ENCODE assay signal across 23 cellular contexts in genomic region chr7:74222851-74223710, GRCh38. TPM values are rescaled to one million over a fixed set of nuclear protein-coding genes. Genes with fewer than 3 reads are reported as not detected.
DNase-seq lines count a peak whose midpoint lies in the region; ATAC-seq and TF ChIP-seq lines count a peak whose summit lies in the region.
"Had no signal": no experiment of that assay in that cellular context is flagged by ENCODE, and none has a peak within 500 bp of the region (broad histone marks: within the 10 kb centered on the region; RNA-seq: fewer than 3 reads in every experiment).

No MANE protein-coding gene starts in this region.

- no peak overlapping the region for H3K27ac ChIP-seq in SK-N-SH (ENCODE audit: low read depth in 2 of 2, low read length in 1 of 2)
- peak overlapping the region; percentile 44 for H3K27ac ChIP-seq in OCI-LY3 (ENCODE audit: low read length)
- H3K27ac ChIP-seq: breast epithelium, C4-2B, epithelial cell of prostate, foreskin keratinocyte, uterus had no signal

- peaks cover 6% of the 10 kb centered on the region for H3K4me1 Mint-ChIP-seq in Caco-2 (ENCODE audit: low read depth, unreplicated experiment)
- H3K4me1 Mint-ChIP-seq in naive B cell, result peaks cover 22 to 62% (median 56%) of the 10 kb centered on the region in 3 donors

- H3F3A ChIP-seq in SK-N-SH (replicated peaks; ENCODE audit: insufficient read depth), result peaks cover 13% of the 10 kb centered on the region

- CTCF ChIA-PET in SK-N-SH (lab: Yijun Ruan, JAX) (interaction anchor here (0.7 to 4.4 kb wide), 3 partner anchors 16 to 178 kb away, joined by 3 to 46 read pairs (median 9); no protein-coding TSS in a partner anchor), Caco-2 (lab: Charles Lee) (interaction anchor here (0.8 kb wide), 1 partner anchor 17 kb away, joined by 4 read pairs; no protein-coding TSS in a partner anchor)

- no peaks in the 10 kb centered on the region for H3K27me3 ChIP-seq in SK-N-SH (ENCODE audit: insufficient read depth)
- H3K27me3 ChIP-seq in Caco-2 (replicated peaks; ENCODE audit: control insufficient read depth, insufficient read depth, low read length), result no peaks in the 10 kb centered on the region
- no peaks in the 10 kb centered on the region for H3K27me3 ChIP-seq in OCI-LY3 (ENCODE audit: low read depth, low read length)
- H3K27me3 ChIP-seq: breast epithelium, foreskin keratinocyte, uterus had no signal

- TF ChIP-seq CTCF in SK-N-SH (IDR thresholded peaks at IDR 0.05) (no peak), Caco-2 (IDR thresholded peaks at IDR 0.05; ENCODE audit: insufficient read depth in 1 of 2, low read depth in 1 of 2, low read length in 1 of 2, severe bottlenecking in 1 of 2, unreplicated experiment in 1 of 2) (no peak), OCI-LY3 (IDR thresholded peaks at IDR 0.05; ENCODE audit: low read depth, low read length) (no peak)

- intact Hi-C loops in Caco-2 (cut with micrococcal nuclease; ENCODE audit: unreplicated experiment), result no loop called here

- no peaks in the 10 kb centered on the region for H3K4me1 ChIP-seq in SK-N-SH (ENCODE audit: control insufficient read depth in 1 of 2, insufficient read depth in 2 of 2, low read depth in 1 of 2, low read length in 1 of 2)
- H3K4me1 ChIP-seq in Caco-2, result peaks cover 13% of the 10 kb centered on the region
- peaks cover 18% of the 10 kb centered on the region for H3K4me1 ChIP-seq in OCI-LY3 (ENCODE audit: low read length)
- H3K4me1 ChIP-seq: breast epithelium, foreskin keratinocyte, uterus had no signal

- ATAC-seq in SK-N-SH treated with all-trans-retinoic acid at 6 μM for 48 hours (peak; percentile 5; the same call in 2 of the 3 replicates), naive B cell (ENCODE audit: low read depth in 2 of 2) (no peak), GM18870 (IDR thresholded peaks at IDR 0.05; ENCODE audit: unreplicated experiment) (no peak), HG02938 (IDR thresholded peaks at IDR 0.05; ENCODE audit: unreplicated experiment) (no peak)
- ATAC-seq: foreskin keratinocyte had no signal

- TF ChIP-seq RAD21 in SK-N-SH (IDR thresholded peaks at IDR 0.05; ENCODE audit: low read length), result no peak

- H3K27ac Mint-ChIP-seq in Caco-2 (ENCODE audit: unreplicated experiment) (peak overlapping the region; percentile 5), naive B cell (peak overlapping the region; percentile 33 to 95 (median 66))
- H3K27ac Mint-ChIP-seq: activated T-helper 1 cell treated with anti-CD3 and anti-CD28 coated beads, Interleukin-12 subunit alpha, Interleukin-12 subunit beta, Interleukin-2, Interleukin-4 antibody, amounts not matched to agents 30 ng/mL and 10 ng/mL and 1 ng/mL, durations not matched to agents 14 hours and 24 hours and 36 hours had no signal

- WGBS in SK-N-SH (ENCODE audit: low lambda C conversion rate), result 86% methylated on average over 14 of the region's 17 CpGs

- peaks cover 0 to 15% of the 10 kb centered on the region in 2 experiments for H3K36me3 ChIP-seq in SK-N-SH (replicated peaks in 1 of 2; ENCODE audit: control insufficient read depth in 1 of 2, insufficient read depth in 2 of 2, low read length in 1 of 2)
- H3K36me3 ChIP-seq in Caco-2 (ENCODE audit: control insufficient read depth, insufficient read depth, low read length), result no peaks in the 10 kb centered on the region; the same call in 1 of the 2 replicates
- H3K36me3 ChIP-seq in OCI-LY3 (replicated peaks; ENCODE audit: low read depth, low read length), result peaks cover 70% of the 10 kb centered on the region
- H3K36me3 ChIP-seq: breast epithelium, uterus had no signal

- H3K79me2 ChIP-seq in SK-N-SH (ENCODE audit: insufficient read depth), result no peaks in the 10 kb centered on the region
- H3K79me2 ChIP-seq in OCI-LY3 (ENCODE audit: low read length), result peaks cover 11% of the 10 kb centered on the region

- DNase-seq in SK-N-SH (no peak), Caco-2 (no peak), naive B cell (no peak), kidney tubule cell (ENCODE audit: low spot score) (no peak)
- DNase-seq: dermis blood vessel endothelial cell; foreskin keratinocyte; hypothalamus; KG1; kidney; MV-4-11; NCI-H2029; SHP77; stimulated activated CD4-positive, alpha-beta T cell treated with anti-CD3 and anti-CD28 coated beads, Interleukin-2, amount 100 ng/mL, for 48 hours; uterus had no signal

- peaks cover 31% of the 10 kb centered on the region for H3K36me3 Mint-ChIP-seq in Caco-2 (ENCODE audit: insufficient read depth, unreplicated experiment)
- H3K36me3 Mint-ChIP-seq in naive B cell, result peaks cover 4 to 11% of the 10 kb centered on the region in 2 donors

- H3K4me2 ChIP-seq in SK-N-SH (no peak overlapping the region), OCI-LY3 (ENCODE audit: low read length) (no peak overlapping the region)
- H3K4me2 ChIP-seq: A549 had no signal

- no peak for TF ChIP-seq EP300 in SK-N-SH (IDR thresholded peaks at IDR 0.05; ENCODE audit: borderline replicate concordance in 1 of 2, low read depth in 1 of 2, low read length in 1 of 2)

- H2AFZ ChIP-seq in SK-N-SH (ENCODE audit: low read depth) (no peak overlapping the region), OCI-LY3 (ENCODE audit: low read depth, low read length) (no peak overlapping the region)

- H3K9me3 Mint-ChIP-seq in Caco-2 (ENCODE audit: unreplicated experiment) (no peaks in the 10 kb centered on the region), naive B cell (no peaks in the 10 kb centered on the region)
- H3K9me3 Mint-ChIP-seq: activated T-helper 1 cell treated with anti-CD3 and anti-CD28 coated beads, Interleukin-12 subunit alpha, Interleukin-12 subunit beta, Interleukin-2, Interleukin-4 antibody, amounts not matched to agents 30 ng/mL and 10 ng/mL and 1 ng/mL, durations not matched to agents 14 hours and 24 hours and 36 hours had no signal

- POLR2A ChIA-PET in SK-N-SH (lab: Yijun Ruan, JAX) (interaction anchor here (0.9 to 1.4 kb wide), 2 partner anchors 10 to 31 kb away, joined by 3 read pairs; partner anchors contain the start of gene RFC2), Caco-2 (lab: Charles Lee) (no interaction called here)

- H3K27me3 Mint-ChIP-seq in Caco-2 (ENCODE audit: insufficient read depth, unreplicated experiment) (no peaks in the 10 kb centered on the region), naive B cell (no peaks in the 10 kb centered on the region)

- no TSS peak for BruUV-seq in Caco-2 (replicated peaks; lab: Mats Ljungman, UMichigan)

- H3K4me3 ChIP-seq in SK-N-SH (ENCODE audit: low read depth in 2 of 2, low read length in 1 of 2) (no peak overlapping the region), Caco-2 (ENCODE audit: low read depth, low read length) (no peak overlapping the region), OCI-LY3 (ENCODE audit: low read length) (no peak overlapping the region)
- H3K4me3 ChIP-seq: A549, breast epithelium, uterus had no signal

- H3K4me3 Mint-ChIP-seq in Caco-2 (ENCODE audit: unreplicated experiment) (no peak overlapping the region), naive B cell (peak overlapping the region in 2 of 8 donors; percentile 31 to 52)
- H3K4me3 Mint-ChIP-seq: activated T-helper 1 cell treated with anti-CD3 and anti-CD28 coated beads, Interleukin-12 subunit alpha, Interleukin-12 subunit beta, Interleukin-2, Interleukin-4 antibody, amounts not matched to agents 30 ng/mL and 10 ng/mL and 1 ng/mL, durations not matched to agents 14 hours and 24 hours and 36 hours had no signal

- no peaks in the 10 kb centered on the region for H3K9me2 ChIP-seq in SK-N-SH

- H4K20me1 ChIP-seq in SK-N-SH (ENCODE audit: insufficient read depth) (no peaks in the 10 kb centered on the region), OCI-LY3 (ENCODE audit: insufficient read depth, low read length) (no peaks in the 10 kb centered on the region)

- H3K9me3 ChIP-seq in SK-N-SH (no peaks in the 10 kb centered on the region), Caco-2 (no peaks in the 10 kb centered on the region), OCI-LY3 (ENCODE audit: insufficient read depth, low read length) (no peaks in the 10 kb centered on the region)
- H3K9me3 ChIP-seq: A549, breast epithelium, uterus had no signal

- H3K9ac ChIP-seq in SK-N-SH (no peak overlapping the region), OCI-LY3 (ENCODE audit: low read length) (no peak overlapping the region)

TF ChIP-seq in SK-N-SH treated with all-trans-retinoic acid at 6 μM for 48 hours, 23 proteins besides CTCF, POLR2A, EP300 and RAD21:
- TF ChIP-seq TOX (CRISPR knock-in tag; IDR thresholded peaks at IDR 0.05; ENCODE audit: borderline replicate concordance), result no peak

TF ChIP-seq in SK-N-SH, 30 proteins besides CTCF, POLR2A, EP300 and RAD21:
- TF ChIP-seq FOXM1 (IDR thresholded peaks at IDR 0.05; ENCODE audit: low read depth), result no peak

RNA-seq across cellular contexts. Expression of gene LAT2, which starts 13.3 kb away (rescaled TPM):
- polyA plus RNA-seq in SK-N-SH (2012; rRNA removed) (2.4 and 2.5 TPM in 2 replicates), naive B cell (ENCODE audit: low read depth in 6 of 6) (100 to 1,000 TPM; 394 to 597 (median 466) TPM)
- polyA plus RNA-seq in SK-N-SH (2012; cell fraction: cytosol; rRNA removed), result 1.2 and 2.4 TPM in 2 replicates
- polyA plus RNA-seq in SK-N-SH (2012; cell fraction: nucleus; rRNA removed), result 4.7 and 5.1 TPM in 2 replicates
- total RNA-seq in Caco-2 (2022), result 1.2 and 1.3 TPM in 2 replicates

RNA-seq across cellular contexts. Expression of gene RFC2, which starts 31.1 kb away (rescaled TPM):
- 31.2 and 36.1 TPM in 2 replicates for polyA plus RNA-seq in SK-N-SH (2012; rRNA removed)
- polyA plus RNA-seq in SK-N-SH (2012; cell fraction: cytosol; rRNA removed), result 28.8 and 34.3 TPM in 2 replicates
- polyA plus RNA-seq in SK-N-SH (2012; cell fraction: nucleus; rRNA removed), result 14.6 and 17.1 TPM in 2 replicates
- 64.9 and 75.6 TPM in 2 replicates for total RNA-seq in Caco-2 (2022)
- 10 to 100 TPM; 42.7 to 61.4 (median 51.9) TPM for polyA plus RNA-seq in naive B cell (ENCODE audit: low read depth in 6 of 6)

RNA-seq across cellular contexts. Expression of gene EIF4H, which starts 48.9 kb away (rescaled TPM):
- polyA plus RNA-seq in SK-N-SH (2012; rRNA removed) (443 and 468 TPM in 2 replicates), naive B cell (ENCODE audit: low read depth in 6 of 6) (100 to 1,000 TPM; 185 to 247 (median 209) TPM)
- 373 and 432 TPM in 2 replicates for polyA plus RNA-seq in SK-N-SH (2012; cell fraction: cytosol; rRNA removed)
- 258 and 306 TPM in 2 replicates for polyA plus RNA-seq in SK-N-SH (2012; cell fraction: nucleus; rRNA removed)
- 370 TPM in 2 replicates for total RNA-seq in Caco-2 (2022)

Comparison
In these comparisons a context has a peak if more than half of its experiments do, and no peak if none do; other contexts are left out.
1. RNA of gene LAT2, which starts 13.3 kb away (polyA plus RNA-seq): 394 to 597 TPM in naive B cell; 1.2 to 5.1 TPM in SK-N-SH; every median in the first group is over 10 times any median in the second.